ENCODE assay signal across 10 cellular contexts in the genomic region with DNA sequence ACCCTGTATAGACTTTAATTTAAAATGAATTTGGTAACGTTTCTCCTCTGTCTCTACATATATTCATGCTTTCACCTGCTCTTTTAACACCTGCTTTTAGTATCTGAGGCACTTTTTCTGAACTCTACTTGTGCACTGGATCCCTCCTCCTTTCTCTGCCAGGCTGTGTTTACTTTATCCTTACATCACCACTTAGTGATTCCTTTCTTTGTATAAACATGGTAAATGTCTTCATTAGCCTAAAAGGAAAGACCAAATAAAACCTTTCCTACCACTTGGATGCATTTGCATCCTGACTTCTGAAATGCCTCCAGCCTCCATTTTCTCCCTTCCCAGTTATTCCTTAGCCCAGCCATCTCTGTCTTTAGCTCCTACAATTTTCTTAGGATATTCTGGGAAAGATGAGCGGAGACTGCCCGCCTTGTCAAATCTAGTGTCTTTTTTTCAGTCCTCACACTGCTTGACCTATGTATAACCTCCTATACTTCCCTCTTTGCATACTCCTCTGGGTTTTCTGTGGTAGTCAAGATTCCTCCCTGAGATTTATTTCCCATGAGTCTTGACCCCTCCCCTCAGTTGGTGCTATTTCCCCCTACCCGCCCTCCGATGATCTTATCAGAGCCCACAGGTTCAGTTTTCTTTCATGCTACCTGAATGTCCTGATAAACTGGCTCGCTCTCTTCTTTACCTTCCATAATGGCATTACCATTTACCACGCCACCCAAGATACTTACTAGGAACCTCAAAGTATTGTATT. TPM values are rescaled to one million over a fixed set of nuclear protein-coding genes. Genes with fewer than 3 reads are reported as not detected.
DNase-seq lines count a peak whose midpoint lies in the region; ATAC-seq lines count a peak whose summit lies in the region.
"Had no signal": no experiment of that assay in that cellular context is flagged by ENCODE, and none has a peak within 500 bp of the region (broad histone marks: within the 10 kb centered on the region; RNA-seq: fewer than 3 reads in every experiment).

No MANE protein-coding gene starts in this region.

- H3K27me3 ChIP-seq in GM23248 (replicated peaks; ENCODE audit: insufficient read depth), result no peaks in the 10 kb centered on the region

- no peaks in the 10 kb centered on the region for H4K20me1 ChIP-seq in GM23248 (ENCODE audit: insufficient read depth)

- H3K36me3 ChIP-seq in GM23248 (ENCODE audit: low read depth), result peaks cover 10% of the 10 kb centered on the region; the same call in 1 of the 2 replicates

- ATAC-seq in GM21360 (IDR thresholded peaks at IDR 0.05; ENCODE audit: unreplicated experiment) (no peak), sciatic nerve (no peak)

- H3K4me2 ChIP-seq in GM23248 (ENCODE audit: unreplicated experiment), result no peak overlapping the region

- H3K79me2 ChIP-seq in GM23248 (ENCODE audit: insufficient read depth), result no peaks in the 10 kb centered on the region

- peaks cover 14% of the 10 kb centered on the region for H3F3A ChIP-seq in GM23248 (ENCODE audit: insufficient read depth)

- no peak overlapping the region for H3K4me3 ChIP-seq in GM23248

- intact Hi-C loops in sciatic nerve (cut with DNase I), result no loop called here

- no peak overlapping the region for H2AFZ ChIP-seq in GM23248

- DNase-seq in AG08396 (ENCODE audit: low spot score), result peak; percentile 30
- DNase-seq in GM23248, result peak; percentile 14
- peak; percentile 43 for DNase-seq in SHP77 treated with DMSO at 0.1 percent for 48 hours (lab: John Stamatoyannopoulos, UW)
- peak; percentile 59 for DNase-seq in iris pigment epithelial cell (ENCODE audit: low read depth)
- no peak for DNase-seq in NCI-H446 (lab: John Stamatoyannopoulos, UW)
- DNase-seq in COR-L47 (lab: John Stamatoyannopoulos, UW), result no peak
- DNase-seq in sciatic nerve (ENCODE audit: low spot score), result no peak
- DNase-seq: activated CD8-positive, alpha-beta memory T cell treated with anti-CD3 and anti-CD28 coated beads for 24 hours; central memory CD4-positive, alpha-beta T cell had no signal

- H3K9me3 ChIP-seq in GM23248 (ENCODE audit: low read depth), result no peaks in the 10 kb centered on the region

- in situ Hi-C loops in GM23248 (cut with MboI), result no loop called here

- peaks cover 18% of the 10 kb centered on the region for H3K4me1 ChIP-seq in GM23248 (ENCODE audit: insufficient read depth)

- H3K9me2 ChIP-seq in GM23248 (ENCODE audit: insufficient read depth), result no peaks in the 10 kb centered on the region

- peak overlapping the region; percentile 40; the same call in 1 of the 2 replicates for H3K27ac ChIP-seq in GM23248

- 86 to 88% methylated on average over 7 of the region's 7 CpGs for WGBS in GM23248 (ENCODE audit: low coverage in 1 of 2, low lambda C conversion rate in 2 of 2, missing lambda C conversion rate in 2 of 2), 2 experiments

- H3K9ac ChIP-seq in GM23248, result no peak overlapping the region

RNA-seq across cellular contexts. Expression of a gene that starts 44.8 kb away (rescaled TPM):
- 2.1 and 3.4 TPM in 2 replicates for total RNA-seq in GM23248 (2014; rRNA removed; shearing (Covaris generic))
- polyA plus RNA-seq in GM23248 (2016; fragmentation: Nextera tagmentation; extraction: Ambion mirVana), result 1.5 and 2.3 TPM in 2 replicates
- 28.4 TPM for total RNA-seq in sciatic nerve

Comparison
In these comparisons a context has a peak if more than half of its experiments do, and no peak if none do; other contexts are left out.
1. DNase-seq: peak in AG08396 (single experiment), GM23248 (single experiment), SHP77 treated with DMSO at 0.1 percent for 48 hours (single experiment) and iris pigment epithelial cell (single experiment); none in NCI-H446 (0 of 2), COR-L47 (single experiment) and sciatic nerve (single experiment).